ENCODE assay signal across 8 cellular contexts in genomic region chr10:8659982-8660381, GRCh38.
"Had no signal": no experiment of that assay in that cellular context is flagged by ENCODE, and none has a peak within 500 bp of the region (broad histone marks: within the 10 kb centered on the region; RNA-seq: fewer than 3 reads in every experiment).

No MANE protein-coding gene starts in this region.

- H3K9ac ChIP-seq: GM23248 had no signal

- H2AFZ ChIP-seq: GM23248 had no signal

- H3K4me1 ChIP-seq: HAP-1 had no signal

- H3K4me3 ChIP-seq: GM23248, HAP-1 had no signal

- H3K36me3 ChIP-seq: HAP-1 had no signal

- H3K27ac ChIP-seq: GM23248, HL-60 had no signal

- ATAC-seq: HCT116, HepG2 had no signal

- H3K9me3 ChIP-seq: HAP-1 had no signal

- DNase-seq: GM23248, GOT3, H7, HFFc6 had no signal
